ENCODE assay signal across 15 cellular contexts in genomic region chr7:96786998-96787395, GRCh38.
DNase-seq lines count a peak whose midpoint lies in the region; FAIRE-seq and TF ChIP-seq lines count a peak whose summit lies in the region.
"Had no signal": no experiment of that assay in that cellular context is flagged by ENCODE, and none has a peak within 500 bp of the region (broad histone marks: within the 10 kb centered on the region; RNA-seq: fewer than 3 reads in every experiment).

No MANE protein-coding gene starts in this region.

- H3K18ac ChIP-seq in H1 (ENCODE audit: extremely low read depth, low read length), result no peak overlapping the region
- no peak overlapping the region for H3K18ac ChIP-seq in trophoblast cell (ENCODE audit: low read length)

- H3K9ac ChIP-seq in HUES48 (ENCODE audit: low read depth, low read length), result no peak overlapping the region
- H3K9ac ChIP-seq in H1 (replicated peaks in 1 of 4; ENCODE audit: extremely low read depth in 1 of 4, low read depth in 3 of 4, low read length in 3 of 4), result no peak overlapping the region
- no peak overlapping the region for H3K9ac ChIP-seq in trophoblast cell (ENCODE audit: low read length)

- H3K14ac ChIP-seq in H1 (ENCODE audit: insufficient read length), result no peak overlapping the region
- H3K14ac ChIP-seq in trophoblast cell (ENCODE audit: low read length), result no peak overlapping the region

- no peak overlapping the region for H2BK20ac ChIP-seq in H1 (ENCODE audit: low read length)

- H3K4me2 ChIP-seq in H1 (ENCODE audit: insufficient read depth in 1 of 2, low read depth in 2 of 2, low read length in 2 of 2), result peak overlapping the region; percentile 46 to 72
- H3K4me2 ChIP-seq in trophoblast cell (ENCODE audit: low read length), result no peak overlapping the region

- no peaks in the 10 kb centered on the region for H3K27me3 ChIP-seq in HUES48 (ENCODE audit: control insufficient read depth, insufficient read depth, low read length)
- no peaks in the 10 kb centered on the region for H3K27me3 ChIP-seq in H1 (replicated peaks in 1 of 4; ENCODE audit: control insufficient read depth in 3 of 4, extremely low read depth in 1 of 4, insufficient read depth in 3 of 4, low read length in 3 of 4)
- H3K27me3 ChIP-seq in trophoblast cell (ENCODE audit: insufficient read depth, low read length), result no peaks in the 10 kb centered on the region

- no peak overlapping the region for H4K8ac ChIP-seq in H1 (ENCODE audit: extremely low read depth, insufficient read depth, low read length)
- H4K8ac ChIP-seq in trophoblast cell (ENCODE audit: low read depth, low read length), result no peak overlapping the region

- H2BK5ac ChIP-seq in H1 (ENCODE audit: low read depth, low read length) (no peak overlapping the region), trophoblast cell (ENCODE audit: low read depth, low read length, poor library complexity) (no peak overlapping the region)

- CTCF ChIA-PET in H1 (lab: Charles Lee; ENCODE audit: partially characterized antibody), result interaction anchor here (0.7 kb wide), 1 partner anchor 346 kb away, joined by 3 read pairs; no protein-coding TSS in a partner anchor

- H4K91ac ChIP-seq in H1 (replicated peaks; ENCODE audit: insufficient read length, low read length) (no peak overlapping the region), trophoblast cell (ENCODE audit: low read depth, low read length) (no peak overlapping the region)

- H2AFZ ChIP-seq in H1 (ENCODE audit: low read length) (no peak overlapping the region), trophoblast cell (ENCODE audit: insufficient read depth, low read length, poor library complexity) (no peak overlapping the region)

- H2BK15ac ChIP-seq in H1 (ENCODE audit: low read length), result no peak overlapping the region

- no peak overlapping the region for H4K5ac ChIP-seq in H1 (ENCODE audit: insufficient read length, low read depth, low read length)

- H3K4me3 ChIP-seq in HUES48 (ENCODE audit: low read depth, low read length) (peak overlapping the region; percentile 30; the same call in 1 of the 2 replicates), H1 (ENCODE audit: extremely low read depth in 1 of 4, insufficient read depth in 2 of 4, low read depth in 3 of 4, low read length in 4 of 4) (peak overlapping the region in 2 of 4 experiments; percentile 3 to 37; a peak in 2 of 8 replicates), trophoblast cell (ENCODE audit: low read depth, low read length) (no peak overlapping the region)
- H3K4me3 ChIP-seq: HAP-1 had no signal

- no peak overlapping the region for H2BK120ac ChIP-seq in H1 (replicated peaks; ENCODE audit: low read depth, low read length)
- H2BK120ac ChIP-seq in trophoblast cell (ENCODE audit: insufficient read depth, low read length, poor library complexity), result peak overlapping the region; percentile 90

- no peak for TF ChIP-seq EP300 in H1 (IDR thresholded peaks at IDR 0.05; ENCODE audit: borderline replicate concordance in 1 of 2, low read depth in 2 of 2, low read length in 2 of 2)

- no peak overlapping the region for H3K56ac ChIP-seq in H1 (replicated peaks; ENCODE audit: insufficient read length, low read depth, low read length)

- no peaks in the 10 kb centered on the region for H4K20me1 ChIP-seq in H1 (replicated peaks in 1 of 2; ENCODE audit: control insufficient read depth in 1 of 2, insufficient read depth in 2 of 2, low read length in 2 of 2)

- DNase-seq in H1 (ENCODE audit: low read depth in 1 of 2, low spot score in 2 of 2), result no peak
- peak; percentile 44 for DNase-seq in iPS-NIHi7 (ENCODE audit: extremely low spot score)
- no peak for DNase-seq in trophoblast cell
- no peak for DNase-seq in pons (ENCODE audit: low spot score)
- no peak for DNase-seq in HuH-7.5 (ENCODE audit: low spot score)
- DNase-seq in activated CD4-positive, alpha-beta T cell treated with anti-CD3 and anti-CD28 coated beads, Interleukin-2, amount 50 U/mL, for 48 hours, result no peak
- DNase-seq: CD8-positive, alpha-beta memory T cell; Karpas-422; NCI-H1048; NCI-H1436 treated with DMSO at 0.1 percent for 48 hours; NCI-H2171 treated with DMSO at 0.1 percent for 48 hours; NCI-H526 treated with DMSO at 0.1 percent for 48 hours; SIG-M5 had no signal

- no peak overlapping the region for H2BK12ac ChIP-seq in H1 (ENCODE audit: low read depth, low read length)
- no peak overlapping the region for H2BK12ac ChIP-seq in trophoblast cell (ENCODE audit: low read length)

- FAIRE-seq in H1 (lab: Jason Lieb, UNC), result peak; percentile 55

- no peaks in the 10 kb centered on the region; the same call in 1 of the 2 replicates for H3K23me2 ChIP-seq in H1 (ENCODE audit: low read depth, low read length)

- H3K36me3 ChIP-seq in HUES48 (ENCODE audit: control insufficient read depth, insufficient read depth, low read length) (no peaks in the 10 kb centered on the region), H1 (ENCODE audit: control insufficient read depth in 2 of 4, insufficient read depth in 4 of 4, low read length in 3 of 4) (no peaks in the 10 kb centered on the region; a peak in 1 of 8 replicates), trophoblast cell (ENCODE audit: control insufficient read depth in 1 of 2, insufficient read depth in 2 of 2, low read length in 2 of 2) (no peaks in the 10 kb centered on the region)
- H3K36me3 ChIP-seq: HAP-1 had no signal

- TF ChIP-seq RAD21 in H1 (IDR thresholded peaks at IDR 0.05 in 1 of 2, conservative IDR thresholded peaks at IDR 0.05 in 1 of 2; ENCODE audit: low read depth in 2 of 2, low read length in 2 of 2), result no peak

- H3K4me1 ChIP-seq in HUES48 (ENCODE audit: control insufficient read depth, insufficient read depth, low read length) (peaks cover 40% of the 10 kb centered on the region), H1 (replicated peaks in 1 of 4; ENCODE audit: control insufficient read depth in 3 of 4, insufficient read depth in 4 of 4, low read length in 3 of 4) (peaks cover 4 to 15% (median 12%) of the 10 kb centered on the region in 4 experiments), trophoblast cell (ENCODE audit: control insufficient read depth in 1 of 2, insufficient read depth in 2 of 2, low read length in 2 of 2) (peaks cover 5 to 9% of the 10 kb centered on the region in 2 experiments)

- POLR2A ChIA-PET in H1 (lab: Charles Lee; ENCODE audit: partially characterized antibody), result no interaction called here

- H3K4ac ChIP-seq in H1 (replicated peaks; ENCODE audit: insufficient read length, low read depth, low read length) (no peak overlapping the region), trophoblast cell (ENCODE audit: low read depth, low read length) (no peak overlapping the region)

- H3K23ac ChIP-seq in H1 (ENCODE audit: insufficient read length), result no peak overlapping the region
- H3K23ac ChIP-seq in trophoblast cell (ENCODE audit: low read length), result no peak overlapping the region

- H3K9me3 ChIP-seq in HUES48 (ENCODE audit: control insufficient read depth, insufficient read depth, low read length) (no peaks in the 10 kb centered on the region), H1 (ENCODE audit: insufficient read depth in 2 of 2, low read depth in 1 of 2, low read length in 1 of 2) (no peaks in the 10 kb centered on the region), trophoblast cell (ENCODE audit: insufficient read depth, low read depth, low read length) (no peaks in the 10 kb centered on the region)
- H3K9me3 ChIP-seq: HAP-1 had no signal

- TF ChIP-seq CTCF in H1 (IDR thresholded peaks at IDR 0.05; ENCODE audit: control extremely low read depth in 1 of 3, insufficient read depth in 1 of 3, low read depth in 1 of 3, low read length in 3 of 3), result no peak

- H3K79me2 ChIP-seq in H1 (ENCODE audit: control insufficient read depth in 1 of 2, insufficient read depth in 2 of 2, low read length in 2 of 2) (no peaks in the 10 kb centered on the region), trophoblast cell (ENCODE audit: control insufficient read depth, insufficient read depth, low read length, poor library complexity) (no peaks in the 10 kb centered on the region)

- peak overlapping the region; percentile 70 for H3K27ac ChIP-seq in HUES48 (ENCODE audit: low read depth, low read length)
- no peak overlapping the region for H3K27ac ChIP-seq in H1 (ENCODE audit: low read depth, low read length)
- H3K27ac ChIP-seq in trophoblast cell (ENCODE audit: low read depth, low read length), result peak overlapping the region; percentile 61

- TF ChIP-seq POLR2A in H1 (IDR thresholded peaks at IDR 0.05; ENCODE audit: control extremely low read depth in 1 of 2, low read depth in 2 of 2, low read length in 2 of 2), result no peak

- no peak overlapping the region for H2AK5ac ChIP-seq in H1 (ENCODE audit: low read depth, low read length)
- no peak overlapping the region for H2AK5ac ChIP-seq in trophoblast cell (ENCODE audit: low read length)

- H3K79me1 ChIP-seq in H1 (ENCODE audit: low read depth, low read length) (no peaks in the 10 kb centered on the region), trophoblast cell (ENCODE audit: low read length) (peaks cover 6% of the 10 kb centered on the region)

- no peak overlapping the region for H4K12ac ChIP-seq in trophoblast cell (ENCODE audit: low read depth, low read length)

TF ChIP-seq in H1, 55 proteins besides CTCF, POLR2A, EP300 and RAD21 (continues in another document):
- TF ChIP-seq ATF2 (IDR thresholded peaks at IDR 0.05; ENCODE audit: low read length) (peak; percentile 9; the same call in 1 of the 2 replicates), RBBP5 (IDR thresholded peaks at IDR 0.05; ENCODE audit: borderline replicate concordance, low read depth, low read length) (no peak), POU5F1 (IDR thresholded peaks at IDR 0.05; ENCODE audit: low read depth, low read length) (no peak), SP2 (IDR thresholded peaks at IDR 0.05; ENCODE audit: low read length) (no peak), TAF7 (optimal IDR thresholded peaks at IDR 0.05; ENCODE audit: borderline replicate concordance, low read depth, low read length) (no peak), YY1 (IDR thresholded peaks at IDR 0.05; ENCODE audit: low read depth, low read length) (0 out of 2 replicates have a peak, but pooled peaks have one; percentile 16), EZH2 (IDR thresholded peaks at IDR 0.05; ENCODE audit: low read depth, low read length, severe bottlenecking) (no peak), HDAC2 (IDR thresholded peaks at IDR 0.05; ENCODE audit: borderline replicate concordance in 1 of 2, low read depth in 2 of 2, low read length in 2 of 2) (peak in 1 of 2 experiments; percentile 21; a peak in 1 of 4 replicates)
